1 cellular context compared by ENCODE assay signal in genomic region chrX:140821280-140821679, GRCh38.
TF ChIP-seq lines count a peak whose summit lies in the region.

No MANE protein-coding gene starts in this region.

TF ChIP-seq in SK-N-SH, 30 proteins besides CTCF, POLR2A, EP300 and RAD21 (continued from another document):
- TF ChIP-seq ZBTB33 (IDR thresholded peaks at IDR 0.05; ENCODE audit: borderline replicate concordance, low read depth): no peak
- TF ChIP-seq SIN3A (IDR thresholded peaks at IDR 0.05; ENCODE audit: borderline replicate concordance, low read depth, low read length): no peak
- no peak for TF ChIP-seq RFX5 (IDR thresholded peaks at IDR 0.05; ENCODE audit: low read length)
TF ChIP-seq in SK-N-SH: peak in this region for 0.
